ENCODE assay signal across 8 cellular contexts in the genomic region with DNA sequence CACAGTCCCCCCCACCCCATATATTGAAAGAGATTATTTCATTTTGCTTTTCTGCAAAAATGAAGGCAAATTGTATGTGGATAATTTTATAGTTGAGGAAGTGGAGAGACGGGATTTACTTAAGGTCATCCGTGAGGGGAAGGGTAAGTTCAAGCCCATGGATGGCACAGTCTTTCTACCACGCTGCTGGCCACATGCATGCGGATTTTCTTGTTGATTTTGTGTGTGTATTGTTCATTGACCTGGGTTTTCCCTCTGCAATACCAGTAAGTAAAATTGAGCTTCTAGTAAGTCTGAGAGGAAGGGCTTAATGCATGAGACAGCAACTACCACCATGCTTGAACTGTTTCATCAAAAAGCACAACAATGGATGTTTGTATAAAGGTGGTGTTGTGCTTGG.
"Had no signal": no experiment of that assay in that cellular context is flagged by ENCODE, and none has a peak within 500 bp of the region (broad histone marks: within the 10 kb centered on the region; RNA-seq: fewer than 3 reads in every experiment).

No MANE protein-coding gene starts in this region.

- H3K27ac ChIP-seq: HL-60 had no signal

- DNase-seq: GOT3, H7, HFFc6, KBM-7 had no signal

- H3K9me3 Mint-ChIP-seq: HFFc6, IgD-negative memory B cell had no signal

- H3K4me3 ChIP-seq: HAP-1 had no signal

- H3K9me3 ChIP-seq: HAP-1 had no signal

- H3K4me3 Mint-ChIP-seq: HFFc6 had no signal

- ATAC-seq: HCT116 had no signal

- H3K36me3 ChIP-seq: HAP-1 had no signal

- H3K27ac Mint-ChIP-seq: HFFc6 had no signal
